ENCODE assay signal across 1 cellular context in genomic region chr14:50311974-50312733, GRCh38.
A peak's percentile ranks its signal among the peaks of the same experiment; 100 is the strongest.
TF ChIP-seq lines count a peak whose summit lies in the region.

DMAC2L (plus strand) TSS chr14:50312324; CDS start chr14:50321488, 9,164 bp downstream.
L2HGDH (minus strand) TSS chr14:50312229; CDS start chr14:50312150, 79 bp downstream.

TF ChIP-seq in K562, 482 proteins besides CTCF, POLR2A, EP300 and RAD21 (continued from another document):
- TF ChIP-seq MGA (IDR thresholded peaks at IDR 0.05) (peak; percentile 99), GABPA (tag; conservative IDR thresholded peaks at IDR 0.05; ENCODE audit: low read depth) (peak; percentile 63), GTF2A2 (tag; IDR thresholded peaks at IDR 0.05) (no peak), E2F5 (CRISPR knock-in tag; IDR thresholded peaks at IDR 0.05) (0 out of 2 replicates have a peak, but pooled peaks have one; percentile 27), ZMIZ1 (IDR thresholded peaks at IDR 0.05; ENCODE audit: low read depth in 2 of 2, low read length in 2 of 2) (no peak), ETV1 (tag; conservative IDR thresholded peaks at IDR 0.05; ENCODE audit: low read depth) (peak; percentile 49; the same call in 1 of the 2 replicates), ZBTB33 (CRISPR knock-in tag; IDR thresholded peaks at IDR 0.05) (peak; percentile 71; the same call in 1 of the 2 replicates), ELF1 (tag; IDR thresholded peaks at IDR 0.05) (peak; percentile 75; the same call in 1 of the 2 replicates), ZNF584 (CRISPR knock-in tag; IDR thresholded peaks at IDR 0.05; ENCODE audit: low read depth) (no peak), TCF3 (CRISPR knock-in tag; IDR thresholded peaks at IDR 0.05) (peak; percentile 4; the same call in 1 of the 2 replicates), CCNT2 (IDR thresholded peaks at IDR 0.05; ENCODE audit: borderline replicate concordance, extremely low read depth, insufficient read length, low read depth, low read length) (peak; percentile 57), L3MBTL2 (IDR thresholded peaks at IDR 0.05) (peak; percentile 100), ESRRA (IDR thresholded peaks at IDR 0.05; ENCODE audit: borderline replicate concordance, low read depth) (peak; percentile 34; the same call in 1 of the 2 replicates), SMAD3 (CRISPR knock-in tag; conservative IDR thresholded peaks at IDR 0.05) (no peak), STAT5A (IDR thresholded peaks at IDR 0.05; ENCODE audit: borderline replicate concordance, low read length) (no peak), ARID3B (CRISPR knock-in tag; IDR thresholded peaks at IDR 0.05; ENCODE audit: borderline replicate concordance) (no peak), ELF2 (CRISPR knock-in tag; IDR thresholded peaks at IDR 0.05) (no peak), HNRNPL (IDR thresholded peaks at IDR 0.05; ENCODE audit: low read depth, low read length) (0 out of 2 replicates have a peak, but pooled peaks have one; percentile 32), PREB (CRISPR knock-in tag; IDR thresholded peaks at IDR 0.05) (no peak), ZNF395 (CRISPR knock-in tag; IDR thresholded peaks at IDR 0.05) (peak; percentile 56; the same call in 1 of the 2 replicates), SP1 (CRISPR knock-in tag; IDR thresholded peaks at IDR 0.05) (peak; percentile 86), CCAR2 (IDR thresholded peaks at IDR 0.05; ENCODE audit: low read depth, low read length) (no peak)
